In the genomic region with DNA sequence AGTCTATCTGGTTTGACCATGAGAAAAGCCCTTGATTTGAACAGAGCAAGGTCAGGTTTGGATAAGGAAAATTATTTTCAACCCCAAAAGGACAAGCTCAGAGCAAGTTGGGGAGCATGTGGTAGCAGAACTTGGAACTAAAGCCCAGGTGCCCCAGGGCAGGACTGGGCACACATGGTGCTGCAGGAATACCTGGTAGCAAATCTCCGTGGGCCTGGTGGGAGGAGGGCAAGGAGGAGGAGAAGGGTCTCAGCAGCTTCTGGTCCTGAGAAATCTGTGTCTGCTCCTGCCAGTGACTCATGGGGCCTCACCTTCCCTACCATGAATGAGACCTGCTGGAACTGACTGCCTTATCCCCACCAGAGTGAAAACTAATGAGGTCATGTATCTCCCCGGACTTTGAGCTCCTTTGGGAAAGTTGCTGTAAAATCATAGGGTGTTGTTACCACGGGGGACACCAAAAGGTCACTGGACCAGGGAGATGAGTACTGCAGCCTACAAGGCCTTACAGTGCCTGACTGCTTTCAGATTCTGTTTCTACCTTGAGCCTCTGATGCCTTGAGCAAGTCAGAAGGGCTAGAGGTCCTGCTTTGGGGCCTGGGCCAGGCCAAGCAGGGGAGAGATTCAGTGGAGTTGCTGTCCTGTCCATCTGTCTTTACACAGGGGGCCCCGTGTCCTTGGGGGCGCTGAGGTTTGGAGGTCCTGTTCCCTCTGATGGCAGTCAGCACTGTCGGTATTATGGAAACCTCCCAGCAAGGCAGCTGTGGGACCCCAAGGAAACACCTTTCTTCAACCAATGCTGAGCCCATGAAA, we compare ENCODE assay signal across 24 cellular contexts.
"Had no signal": no experiment of that assay in that cellular context is flagged by ENCODE, and none has a peak within 500 bp of the region (broad histone marks: within the 10 kb centered on the region; RNA-seq: fewer than 3 reads in every experiment).

No MANE protein-coding gene starts in this region.

- H3K9me3 Mint-ChIP-seq: central memory CD8-positive, alpha-beta T cell; naive thymus-derived CD8-positive, alpha-beta T cell; neural crest cell had no signal

- H3K4me3 ChIP-seq: esophagus squamous epithelium, gastroesophageal sphincter, mucosa of descending colon, pancreas, prostate gland, sigmoid colon, skin epidermis, suprapubic skin, thyroid gland, upper lobe of left lung, uterus had no signal

- H3K36me3 ChIP-seq: esophagus squamous epithelium, gastroesophageal sphincter, pancreas, prostate gland, sigmoid colon, suprapubic skin, thyroid gland, upper lobe of left lung, uterus had no signal

- H3K9me3 ChIP-seq: esophagus squamous epithelium, gastroesophageal sphincter, mucosa of descending colon, pancreas, prostate gland, sigmoid colon, suprapubic skin, thyroid gland, upper lobe of left lung, uterus had no signal

- DNase-seq: effector memory CD8-positive, alpha-beta T cell; esophagus squamous epithelium; foreskin fibroblast; glutamatergic neuron; kidney glomerular epithelial cell; mammary epithelial cell; mucosa of descending colon; naive thymus-derived CD8-positive, alpha-beta T cell; nucleus accumbens; pancreas; sigmoid colon; stimulated activated CD4-positive, alpha-beta T cell treated with anti-CD3 and anti-CD28 coated beads, Interleukin-4, amount 100 ng/mL, for 1 hour; stimulated activated CD8-positive, alpha-beta memory T cell treated with anti-CD3 and anti-CD28 coated beads, Interleukin-4, amount 100 ng/mL, for 48 hours; stimulated activated naive CD8-positive, alpha-beta T cell treated with anti-CD3 and anti-CD28 coated beads, Interleukin-15, Interleukin-2, amounts not matched to agents 100 U/mL and 50 U/mL, for 24 hours; thyroid gland; upper lobe of left lung; uterus had no signal

- H3K27ac Mint-ChIP-seq: effector memory CD8-positive, alpha-beta T cell; naive thymus-derived CD8-positive, alpha-beta T cell; stimulated activated effector memory CD8-positive, alpha-beta T cell treated with anti-CD3 and anti-CD28 coated beads, Interleukin-12 subunit alpha, Interleukin-12 subunit beta, amount 100 ng/mL, for 72 hours had no signal

- FAIRE-seq: pancreas had no signal

- H3K4me1 ChIP-seq: gastroesophageal sphincter, pancreas, prostate gland, sigmoid colon, thyroid gland, upper lobe of left lung, uterus had no signal

- H3K27ac ChIP-seq: esophagus squamous epithelium, gastroesophageal sphincter, pancreas, prostate gland, sigmoid colon, skin epidermis, suprapubic skin, thyroid gland, upper lobe of left lung, uterus had no signal

- H3K4me1 Mint-ChIP-seq: central memory CD8-positive, alpha-beta T cell; naive thymus-derived CD8-positive, alpha-beta T cell; stimulated activated effector memory CD8-positive, alpha-beta T cell treated with anti-CD3 and anti-CD28 coated beads, Interleukin-12 subunit alpha, Interleukin-12 subunit beta, amount 100 ng/mL, for 72 hours had no signal

- H3K4me3 Mint-ChIP-seq: central memory CD8-positive, alpha-beta T cell; effector memory CD8-positive, alpha-beta T cell; naive thymus-derived CD8-positive, alpha-beta T cell; neural crest cell; stimulated activated effector memory CD8-positive, alpha-beta T cell treated with anti-CD3 and anti-CD28 coated beads, Interleukin-12 subunit alpha, Interleukin-12 subunit beta, amount 100 ng/mL, for 72 hours had no signal

- ATAC-seq: effector memory CD8-positive, alpha-beta T cell; gastroesophageal sphincter; mucosa of descending colon; naive thymus-derived CD8-positive, alpha-beta T cell; pancreas; stimulated activated effector memory CD8-positive, alpha-beta T cell treated with anti-CD3 and anti-CD28 coated beads, Interleukin-12 subunit alpha, Interleukin-12 subunit beta, amount 100 ng/mL, for 72 hours; stimulated activated naive CD8-positive, alpha-beta T cell treated with anti-CD3 and anti-CD28 coated beads, Interleukin-15, Interleukin-2, amounts not matched to agents 100 U/mL and 50 U/mL, for 24 hours had no signal

- H3K27me3 Mint-ChIP-seq: central memory CD8-positive, alpha-beta T cell; effector memory CD8-positive, alpha-beta T cell had no signal

- H3K36me3 Mint-ChIP-seq: naive thymus-derived CD8-positive, alpha-beta T cell; stimulated activated effector memory CD8-positive, alpha-beta T cell treated with anti-CD3 and anti-CD28 coated beads, Interleukin-12 subunit alpha, Interleukin-12 subunit beta, amount 100 ng/mL, for 72 hours had no signal

- H3K27me3 ChIP-seq: pancreas, sigmoid colon, thyroid gland, upper lobe of left lung, uterus had no signal
